28 cellular contexts compared by ENCODE assay signal in the genomic region with DNA sequence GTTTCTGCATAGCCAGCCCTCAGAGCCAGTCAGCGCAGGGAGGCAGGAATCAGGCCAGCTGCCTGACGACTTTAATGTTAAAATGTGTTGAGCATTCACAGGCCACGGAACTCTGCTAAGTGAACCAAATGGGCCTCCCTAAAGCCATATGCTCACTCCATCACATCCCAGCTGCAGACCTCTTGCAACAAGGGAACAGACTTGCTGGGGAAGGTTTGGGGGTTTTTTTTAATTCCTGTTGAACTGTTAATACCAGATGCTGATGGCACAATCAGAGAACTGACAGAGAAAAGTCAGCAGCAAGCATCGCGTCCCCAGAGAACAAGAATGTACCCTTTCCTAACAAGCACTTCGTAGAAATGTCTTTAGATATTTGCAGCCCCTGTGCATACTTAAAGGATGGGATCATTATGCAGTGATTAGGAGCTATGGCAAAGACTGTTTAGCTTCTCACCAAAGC.
DNase-seq lines count a peak whose midpoint lies in the region; ATAC-seq, FAIRE-seq and TF ChIP-seq lines count a peak whose summit lies in the region.
"Had no signal": no experiment of that assay in that cellular context is flagged by ENCODE, and none has a peak within 500 bp of the region (broad histone marks: within the 10 kb centered on the region; RNA-seq: fewer than 3 reads in every experiment).

No MANE protein-coding gene starts in this region.

- H3K9me1 ChIP-seq in IMR-90 (ENCODE audit: insufficient read depth, low read length) = no peaks in the 10 kb centered on the region

- no peak overlapping the region for H4K5ac ChIP-seq in IMR-90 (ENCODE audit: low read depth, low read length)

- no peaks in the 10 kb centered on the region for H3K79me2 ChIP-seq in astrocyte (ENCODE audit: insufficient read depth, low read length)

- no peaks in the 10 kb centered on the region for H3K27me3 ChIP-seq in AG04450 (ENCODE audit: control insufficient read depth, insufficient read depth, low read length)
- no peaks in the 10 kb centered on the region for H3K27me3 ChIP-seq in IMR-90 (ENCODE audit: control insufficient read depth, insufficient read depth, low read length)
- no peaks in the 10 kb centered on the region for H3K27me3 ChIP-seq in astrocyte (ENCODE audit: insufficient read depth, low read length)
- no peaks in the 10 kb centered on the region for H3K27me3 ChIP-seq in spleen (replicated peaks in 1 of 7)
- H3K27me3 ChIP-seq: cardiac muscle cell, MG63, neural progenitor cell, SJCRH30 had no signal

- no CpG with 5 or more reads among the region's 6 CpGs for WGBS in IMR-90 (ENCODE audit: extremely low coverage in 2 of 2, insufficient read length in 1 of 2), 2 experiments
- 63 to 71% (median 69%) methylated on average over 5 to 6 of the region's 6 CpGs for WGBS in spleen, 5 donors

- H3K4me2 ChIP-seq in IMR-90 (ENCODE audit: low read depth, low read length) (peak overlapping the region; percentile 6; the same call in 1 of the 2 replicates), astrocyte (ENCODE audit: low read length) (peak overlapping the region; percentile 36)
- H3K4me2 ChIP-seq: neural progenitor cell had no signal

- no peaks in the 10 kb centered on the region for H4K20me1 ChIP-seq in IMR-90 (ENCODE audit: insufficient read depth, low read length)
- no peaks in the 10 kb centered on the region for H4K20me1 ChIP-seq in astrocyte (ENCODE audit: insufficient read depth, low read length)

- peak overlapping the region; percentile 71; the same call in 1 of the 3 replicates for H2BK15ac ChIP-seq in IMR-90 (ENCODE audit: low read depth, low read length)

- H3K27ac ChIP-seq in AG04450 (ENCODE audit: low read depth, low read length) (peak overlapping the region; percentile 85), IMR-90 (ENCODE audit: insufficient read depth, low read length) (peak overlapping the region; percentile 49; the same call in 1 of the 2 replicates), astrocyte (ENCODE audit: low read depth, low read length) (peak overlapping the region; percentile 5), spleen (no peak overlapping the region)
- H3K27ac ChIP-seq: cardiac muscle cell, neural progenitor cell, SJCRH30 had no signal

- no peaks in the 10 kb centered on the region for H3K36me3 ChIP-seq in IMR-90 (ENCODE audit: control insufficient read depth, insufficient read depth, low read length)
- no peaks in the 10 kb centered on the region for H3K36me3 ChIP-seq in astrocyte (ENCODE audit: insufficient read depth, low read length)
- no peaks in the 10 kb centered on the region for H3K36me3 ChIP-seq in spleen
- H3K36me3 ChIP-seq: cardiac muscle cell, MG63, neural progenitor cell, SJCRH30 had no signal

- BruUV-seq in IMR-90 (replicated peaks; lab: Mats Ljungman, UMichigan) = no TSS peak

- H4K8ac ChIP-seq in IMR-90 (ENCODE audit: low read depth in 2 of 2, low read length in 2 of 2) = peak overlapping the region in 1 of 2 experiments; percentile 38; a peak in 2 of 4 replicates

- peak overlapping the region; percentile 80 for H2BK20ac ChIP-seq in IMR-90 (ENCODE audit: low read depth, low read length)

- H3K4me1 ChIP-seq in IMR-90 (ENCODE audit: control insufficient read depth, insufficient read depth, low read length) (peaks cover 7% of the 10 kb centered on the region), astrocyte (ENCODE audit: insufficient read depth, low read length) (peaks cover 25% of the 10 kb centered on the region), spleen (no peaks in the 10 kb centered on the region)
- H3K4me1 ChIP-seq: neural progenitor cell, SJCRH30 had no signal

- peak overlapping the region; percentile 67 for H2AK9ac ChIP-seq in IMR-90 (replicated peaks; ENCODE audit: low read depth, low read length, poor library complexity)

- H4K91ac ChIP-seq in IMR-90 (ENCODE audit: insufficient read depth, low read depth, low read length) = peak overlapping the region; percentile 83

- H3K4me1 Mint-ChIP-seq in astrocyte (ENCODE audit: low read depth, unreplicated experiment) = no peaks in the 10 kb centered on the region
- no peaks in the 10 kb centered on the region for H3K4me1 Mint-ChIP-seq in activated CD8-positive, alpha-beta T cell treated with anti-CD3 and anti-CD28 coated beads, Interleukin-2, amount 10 ng/mL, durations not matched to agents 7 days and 5 days (ENCODE audit: low read depth)

- no peaks in the 10 kb centered on the region for H3K79me1 ChIP-seq in IMR-90 (ENCODE audit: low read depth in 1 of 2, low read length in 2 of 2)

- 0 out of 2 replicates have a peak overlapping the region, but pooled peaks have one; percentile 4 for H3K14ac ChIP-seq in IMR-90 (replicated peaks; ENCODE audit: low read depth, low read length)

- H2AFZ ChIP-seq in IMR-90 (replicated peaks; ENCODE audit: low read length, poor library complexity) (peak overlapping the region; percentile 67), astrocyte (ENCODE audit: low read depth, low read length) (no peak overlapping the region)
- H2AFZ ChIP-seq: neural progenitor cell had no signal

- no peaks in the 10 kb centered on the region for H3K36me3 Mint-ChIP-seq in astrocyte (ENCODE audit: low read depth, unreplicated experiment)
- no peaks in the 10 kb centered on the region for H3K36me3 Mint-ChIP-seq in activated CD8-positive, alpha-beta T cell treated with anti-CD3 and anti-CD28 coated beads, Interleukin-2, amount 10 ng/mL, durations not matched to agents 7 days and 5 days (ENCODE audit: low read depth)
- H3K36me3 Mint-ChIP-seq: neural progenitor cell had no signal

- H3K4me3 ChIP-seq in AG04450 (ENCODE audit: low read depth, low read length) (no peak overlapping the region), IMR-90 (ENCODE audit: insufficient read depth, low read depth, low read length) (no peak overlapping the region), astrocyte (ENCODE audit: insufficient read depth, low read depth, low read length) (no peak overlapping the region), iPS-18c (ENCODE audit: insufficient read depth, low read depth, low read length) (0 out of 2 replicates have a peak overlapping the region, but pooled peaks have one; percentile 9), spleen (no peak overlapping the region)
- H3K4me3 ChIP-seq: cardiac muscle cell, MG63, neural progenitor cell, SJCRH30 had no signal

- DNase-seq in AG04450 (ENCODE audit: low read depth, low spot score) (no peak), IMR-90 (peak; percentile 32), astrocyte (ENCODE audit: low read depth) (peak; percentile 58), HUDEP-2 (lab: John Stamatoyannopoulos, UW; ENCODE audit: unreplicated experiment in 76 of 76) (no peak), spleen (no peak)
- DNase-seq in activated CD8-positive, alpha-beta T cell treated with anti-CD3 and anti-CD28 coated beads, Interleukin-2, amount 10 ng/mL, durations not matched to agents 7 days and 5 days = no peak
- DNase-seq: activated CD4-positive, alpha-beta T cell treated with anti-CD3 and anti-CD28 coated beads for 4 hours; activated naive CD4-positive, alpha-beta T cell treated with Interleukin-2 at 50 U/mL for 16 hours; activated T-cell treated with anti-CD3 and anti-CD28 coated beads, Interleukin-2, amount 50 U/mL, for 4 hours; amniotic stem cell; C1 segment of cervical spinal cord; head of caudate nucleus; KBM-7; kidney glomerular epithelial cell; MG63; NCI-H1417; NCI-H510A; SJCRH30; T-helper 2 cell had no signal

- H2BK5ac ChIP-seq in IMR-90 (ENCODE audit: low read depth, low read length, poor library complexity, severe bottlenecking) = peak overlapping the region; percentile 53

- H3K9me3 Mint-ChIP-seq in astrocyte (ENCODE audit: unreplicated experiment) = peaks cover 23% of the 10 kb centered on the region
- peaks cover 16% of the 10 kb centered on the region for H3K9me3 Mint-ChIP-seq in activated CD8-positive, alpha-beta T cell treated with anti-CD3 and anti-CD28 coated beads, Interleukin-2, amount 10 ng/mL, durations not matched to agents 7 days and 5 days (ENCODE audit: insufficient read depth)

- peak; percentile 85 for FAIRE-seq in astrocyte (lab: Jason Lieb, UNC)
- FAIRE-seq: A204.1, endothelial cell of umbilical vein, GM19239, RCC 7860 had no signal

- H3K27me3 Mint-ChIP-seq in astrocyte (ENCODE audit: low read depth, unreplicated experiment) = no peaks in the 10 kb centered on the region
- H3K27me3 Mint-ChIP-seq in activated CD8-positive, alpha-beta T cell treated with anti-CD3 and anti-CD28 coated beads, Interleukin-2, amount 10 ng/mL, durations not matched to agents 7 days and 5 days (ENCODE audit: low read depth) = no peaks in the 10 kb centered on the region

- no peak overlapping the region for H3K27ac Mint-ChIP-seq in astrocyte (ENCODE audit: unreplicated experiment)
- no peak overlapping the region for H3K27ac Mint-ChIP-seq in activated CD8-positive, alpha-beta T cell treated with anti-CD3 and anti-CD28 coated beads, Interleukin-2, amount 10 ng/mL, durations not matched to agents 7 days and 5 days
- H3K27ac Mint-ChIP-seq: neural progenitor cell, progenitor cell of endocrine pancreas had no signal

- in situ Hi-C loops in IMR-90 (cut with MboI; ENCODE audit: low sequenced_read_pairs) = no loop called here

- ATAC-seq in IMR-90 (ENCODE audit: low read depth) (peak; percentile 28), GM21367 (IDR thresholded peaks at IDR 0.05; ENCODE audit: unreplicated experiment) (no peak)
- ATAC-seq in activated CD8-positive, alpha-beta T cell treated with anti-CD3 and anti-CD28 coated beads, Interleukin-2, amount 10 ng/mL, durations not matched to agents 7 days and 5 days = no peak
- ATAC-seq: activated T-cell treated with anti-CD3 and anti-CD28 coated beads, Interleukin-2, amount 50 U/mL, for 4 hours had no signal

- no peak overlapping the region for H3K9ac ChIP-seq in IMR-90 (ENCODE audit: low read depth, low read length)
- H3K9ac ChIP-seq in astrocyte (ENCODE audit: low read length) = peak overlapping the region; percentile 10
- H3K9ac ChIP-seq: neural progenitor cell had no signal

- no peaks in the 10 kb centered on the region for H3K9me3 ChIP-seq in AG04450 (ENCODE audit: control insufficient read depth, insufficient read depth, low read length)
- peaks cover 2% of the 10 kb centered on the region; the same call in 1 of the 2 replicates for H3K9me3 ChIP-seq in IMR-90 (ENCODE audit: control insufficient read depth, insufficient read depth, low read length)
- no peaks in the 10 kb centered on the region for H3K9me3 ChIP-seq in astrocyte (ENCODE audit: insufficient read depth, low read depth, low read length)
- H3K9me3 ChIP-seq in iPS-18c (ENCODE audit: control insufficient read depth, insufficient read depth, low read length) = peaks cover 29% of the 10 kb centered on the region
- H3K9me3 ChIP-seq in spleen = peaks cover 0 to 36% (median 6%) of the 10 kb centered on the region in 8 donors
- H3K9me3 ChIP-seq: SJCRH30 had no signal

- POLR2A ChIA-PET in AG04450 (lab: Yijun Ruan, JAX) = interaction anchor here (0.6 to 1.3 kb wide), 2 partner anchors 9 to 102 kb away, joined by 3 read pairs; no protein-coding TSS in a partner anchor
- POLR2A ChIA-PET in IMR-90 (lab: Charles Lee; ENCODE audit: unreplicated experiment) = no interaction called here
- POLR2A ChIA-PET in activated CD8-positive, alpha-beta T cell treated with anti-CD3 and anti-CD28 coated beads, Interleukin-2, amount 10 ng/mL, durations not matched to agents 7 days and 5 days (lab: Charles Lee) = no interaction called here

- TF ChIP-seq RAD21 in IMR-90 (IDR thresholded peaks at IDR 0.05; ENCODE audit: low read length) = no peak

- H3K56ac ChIP-seq in IMR-90 (ENCODE audit: extremely low read depth, insufficient read depth, low read length) = peak overlapping the region; percentile 29; the same call in 1 of the 2 replicates

- H3K4ac ChIP-seq in IMR-90 (ENCODE audit: low read depth, low read length) = peak overlapping the region; percentile 75

- peak overlapping the region; percentile 33; the same call in 1 of the 2 replicates for H3K23ac ChIP-seq in IMR-90 (ENCODE audit: low read depth, low read length)

- peak overlapping the region; percentile 74 for H2BK120ac ChIP-seq in IMR-90 (ENCODE audit: low read depth, low read length)

- H2AK5ac ChIP-seq in IMR-90 (ENCODE audit: low read depth, low read length) = peak overlapping the region; percentile 9; the same call in 1 of the 2 replicates

- dilution Hi-C loops in IMR-90 (cut with HindIII; ENCODE audit: low sequenced_read_pairs, unreplicated experiment) = no loop called here

- intact Hi-C loops in IMR-90 (cut with micrococcal nuclease) (no loop called here), spleen (cut with DNase I; ENCODE audit: low total_unique reads) (no loop called here)

- no peak for TF ChIP-seq POLR2A in IMR-90 (IDR thresholded peaks at IDR 0.05; ENCODE audit: low read depth, low read length)
- TF ChIP-seq POLR2A in spleen (IDR thresholded peaks at IDR 0.05) = no peak

- peak overlapping the region; percentile 29 for H3K18ac ChIP-seq in IMR-90 (ENCODE audit: low read depth, low read length)

- TF ChIP-seq CTCF in AG04450 (IDR thresholded peaks at IDR 0.05; ENCODE audit: low read depth, low read length) (no peak), IMR-90 (conservative IDR thresholded peaks at IDR 0.05; ENCODE audit: low read depth, low read length) (no peak), astrocyte (IDR thresholded peaks at IDR 0.05; ENCODE audit: insufficient read depth, low read depth, low read length) (no peak), spleen (IDR thresholded peaks at IDR 0.05 in 8 of 11, conservative IDR thresholded peaks at IDR 0.05 in 3 of 11) (no peak)

- no peak overlapping the region for H3K4me3 Mint-ChIP-seq in astrocyte (ENCODE audit: unreplicated experiment)
- no peak overlapping the region for H3K4me3 Mint-ChIP-seq in activated CD8-positive, alpha-beta T cell treated with anti-CD3 and anti-CD28 coated beads, Interleukin-2, amount 10 ng/mL, durations not matched to agents 7 days and 5 days
- H3K4me3 Mint-ChIP-seq: activated T-cell treated with anti-CD3 and anti-CD28 coated beads, Interleukin-2, amount 50 U/mL, for 4 hours; neural progenitor cell had no signal

- CTCF ChIA-PET in AG04450 (lab: Charles Lee) = no interaction called here
- CTCF ChIA-PET in IMR-90 (lab: Yijun Ruan, JAX) = no interaction called here
- CTCF ChIA-PET in activated CD8-positive, alpha-beta T cell treated with anti-CD3 and anti-CD28 coated beads, Interleukin-2, amount 10 ng/mL, durations not matched to agents 7 days and 5 days (lab: Charles Lee) = no interaction called here

Comparison
In these comparisons a context has a peak if more than half of its experiments do, and no peak if none do; other contexts are left out.
1. DNase-seq: peak in IMR-90 (single experiment) and astrocyte (single experiment); none in AG04450 (single experiment), activated CD8-positive, alpha-beta T cell treated with anti-CD3 and anti-CD28 coated beads, Interleukin-2, amount 10 ng/mL, durations not matched to agents 7 days and 5 days (single experiment), HUDEP-2 (0 of 76) and spleen (single experiment).
2. H3K27ac ChIP-seq: peak in AG04450 (single experiment), IMR-90 (single experiment) and astrocyte (single experiment); none in spleen (0 of 8).